ENCODE assay signal across 9 cellular contexts in the genomic region with DNA sequence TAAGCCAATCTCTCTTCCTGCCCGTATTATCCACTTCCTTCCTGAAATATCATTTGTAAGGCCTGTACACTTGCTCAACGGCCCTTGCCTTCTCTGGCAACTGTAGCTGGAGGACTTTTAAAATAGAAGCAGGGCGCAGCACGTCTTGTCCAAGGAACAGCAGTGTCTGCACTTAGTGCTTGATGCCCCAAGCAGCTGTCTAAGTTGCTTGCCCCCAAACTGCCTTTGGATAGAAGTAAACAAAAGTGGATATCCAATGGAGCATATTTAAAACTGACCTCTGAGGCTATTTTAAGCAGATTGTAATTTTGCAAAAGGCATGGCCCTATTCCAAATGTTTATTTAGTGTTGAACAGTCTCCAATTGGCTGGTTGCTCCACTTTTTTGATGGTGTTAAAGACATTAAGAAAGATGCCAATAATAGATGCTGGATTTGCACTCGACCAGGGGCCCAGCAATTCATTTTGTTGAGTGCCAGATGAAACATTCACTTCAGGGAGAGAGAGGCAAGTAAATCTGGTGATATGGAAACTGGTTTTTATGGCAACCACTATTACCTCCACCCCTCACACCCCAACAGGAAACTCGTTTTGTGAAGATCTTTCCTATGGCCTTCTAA.
A peak's percentile ranks its signal among the peaks of the same experiment; 100 is the strongest.
DNase-seq lines count a peak whose midpoint lies in the region; ATAC-seq and TF ChIP-seq lines count a peak whose summit lies in the region.
"Had no signal": no experiment of that assay in that cellular context is flagged by ENCODE, and none has a peak within 500 bp of the region (broad histone marks: within the 10 kb centered on the region; RNA-seq: fewer than 3 reads in every experiment).

No MANE protein-coding gene starts in this region.

- H3K9me3 ChIP-seq in IMR-90 (ENCODE audit: control insufficient read depth, insufficient read depth, low read length): no peaks in the 10 kb centered on the region
- H3K9me3 ChIP-seq in left ventricle myocardium inferior (replicated peaks): no peaks in the 10 kb centered on the region
- H3K9me3 ChIP-seq in sigmoid colon: no peaks in the 10 kb centered on the region

- peak in 2 of 4 donors; percentile 34 to 52 for TF ChIP-seq EP300 in sigmoid colon (IDR thresholded peaks at IDR 0.05)

- no peak overlapping the region for H4K91ac ChIP-seq in IMR-90 (ENCODE audit: insufficient read depth, low read depth, low read length)

- H3K56ac ChIP-seq in IMR-90 (ENCODE audit: extremely low read depth, insufficient read depth, low read length): no peak overlapping the region

- H3K36me3 Mint-ChIP-seq in activated naive CD4-positive, alpha-beta T cell treated with anti-CD3 and anti-CD28 coated beads, Interleukin-2, amount 10 ng/mL, durations not matched to agents 7 days and 5 days: no peaks in the 10 kb centered on the region

- H3K79me1 ChIP-seq in IMR-90 (ENCODE audit: low read depth in 1 of 2, low read length in 2 of 2): no peaks in the 10 kb centered on the region

- intact Hi-C loops in IMR-90 (cut with micrococcal nuclease) (no loop called here), left ventricle myocardium inferior (cut with micrococcal nuclease) (no loop called here), sigmoid colon (cut with DNase I) (loop anchor here (5.0 to 10.0 kb wide), 3 partner anchors 98 to 359 kb away; no protein-coding TSS in a partner anchor)

- peak overlapping the region in 1 of 2 experiments; percentile 28; a peak in 1 of 4 replicates for H4K8ac ChIP-seq in IMR-90 (ENCODE audit: low read depth in 2 of 2, low read length in 2 of 2)

- BruUV-seq in IMR-90 (replicated peaks; lab: Mats Ljungman, UMichigan): no TSS peak

- H4K5ac ChIP-seq in IMR-90 (ENCODE audit: low read depth, low read length): no peak overlapping the region

- TF ChIP-seq RAD21 in IMR-90 (IDR thresholded peaks at IDR 0.05; ENCODE audit: low read length): no peak

- H2BK5ac ChIP-seq in IMR-90 (ENCODE audit: low read depth, low read length, poor library complexity, severe bottlenecking): no peak overlapping the region

- H2AK9ac ChIP-seq in IMR-90 (replicated peaks; ENCODE audit: low read depth, low read length, poor library complexity): no peak overlapping the region

- H3K18ac ChIP-seq in IMR-90 (ENCODE audit: low read depth, low read length): no peak overlapping the region

- TF ChIP-seq CTCF in IMR-90 (conservative IDR thresholded peaks at IDR 0.05; ENCODE audit: low read depth, low read length) (no peak), left ventricle myocardium inferior (IDR thresholded peaks at IDR 0.05; ENCODE audit: borderline replicate concordance) (no peak), sigmoid colon (IDR thresholded peaks at IDR 0.05) (no peak)

- peak overlapping the region; percentile 67; the same call in 1 of the 2 replicates for H2AK5ac ChIP-seq in IMR-90 (ENCODE audit: low read depth, low read length)

- H4K20me1 ChIP-seq in IMR-90 (ENCODE audit: insufficient read depth, low read length): no peaks in the 10 kb centered on the region

- no peak overlapping the region for H3K4me3 ChIP-seq in IMR-90 (ENCODE audit: insufficient read depth, low read depth, low read length)
- H3K4me3 ChIP-seq in left ventricle myocardium inferior: no peak overlapping the region
- H3K4me3 ChIP-seq in sigmoid colon: no peak overlapping the region

- dilution Hi-C loops in IMR-90 (cut with HindIII; ENCODE audit: low sequenced_read_pairs, unreplicated experiment): no loop called here

- no peak overlapping the region for H3K23ac ChIP-seq in IMR-90 (ENCODE audit: low read depth, low read length)

- TF ChIP-seq POLR2A in IMR-90 (IDR thresholded peaks at IDR 0.05; ENCODE audit: low read depth, low read length) (no peak), sigmoid colon (IDR thresholded peaks at IDR 0.05) (no peak)

- H3K9me3 Mint-ChIP-seq in activated naive CD4-positive, alpha-beta T cell treated with anti-CD3 and anti-CD28 coated beads, Interleukin-2, amount 10 ng/mL, durations not matched to agents 7 days and 5 days: peaks cover 3% of the 10 kb centered on the region

- WGBS in IMR-90 (ENCODE audit: extremely low coverage in 2 of 2, insufficient read length in 1 of 2), 2 experiments: 35% methylated on average over 4 of the region's 6 CpGs; no CpG with 5 or more reads in 1 of the 2 experiments
- 36 to 66% methylated on average over 6 of the region's 6 CpGs for WGBS in sigmoid colon, 2 donors

- ATAC-seq in IMR-90 (ENCODE audit: low read depth): no peak; the same call in 1 of the 2 replicates
- ATAC-seq in HG03432 (IDR thresholded peaks at IDR 0.05; ENCODE audit: unreplicated experiment): no peak
- ATAC-seq in GM21526 (IDR thresholded peaks at IDR 0.05; ENCODE audit: low FRiP score, unreplicated experiment): no peak

- no peak overlapping the region for H3K4me3 Mint-ChIP-seq in activated naive CD4-positive, alpha-beta T cell treated with anti-CD3 and anti-CD28 coated beads, Interleukin-2, amount 10 ng/mL, durations not matched to agents 7 days and 5 days

- H3K4me2 ChIP-seq in IMR-90 (ENCODE audit: low read depth, low read length): no peak overlapping the region

- H2BK15ac ChIP-seq in IMR-90 (ENCODE audit: low read depth, low read length): no peak overlapping the region

- peak overlapping the region; percentile 54 for H2BK20ac ChIP-seq in IMR-90 (ENCODE audit: low read depth, low read length)

- no peaks in the 10 kb centered on the region for H3K27me3 Mint-ChIP-seq in activated naive CD4-positive, alpha-beta T cell treated with anti-CD3 and anti-CD28 coated beads, Interleukin-2, amount 10 ng/mL, durations not matched to agents 7 days and 5 days

- peak overlapping the region; percentile 1; the same call in 1 of the 2 replicates for H3K14ac ChIP-seq in IMR-90 (replicated peaks; ENCODE audit: low read depth, low read length)

- H2AFZ ChIP-seq in IMR-90 (replicated peaks; ENCODE audit: low read length, poor library complexity): no peak overlapping the region

- H3K27me3 ChIP-seq in IMR-90 (ENCODE audit: control insufficient read depth, insufficient read depth, low read length) (no peaks in the 10 kb centered on the region), left ventricle myocardium inferior (ENCODE audit: low read depth) (no peaks in the 10 kb centered on the region), sigmoid colon (no peaks in the 10 kb centered on the region)

- in situ Hi-C loops in IMR-90 (cut with MboI; ENCODE audit: low sequenced_read_pairs): no loop called here

- H3K36me3 ChIP-seq in IMR-90 (ENCODE audit: control insufficient read depth, insufficient read depth, low read length): no peaks in the 10 kb centered on the region
- no peaks in the 10 kb centered on the region for H3K36me3 ChIP-seq in left ventricle myocardium inferior
- H3K36me3 ChIP-seq in sigmoid colon: no peaks in the 10 kb centered on the region

- H3K27ac Mint-ChIP-seq in activated naive CD4-positive, alpha-beta T cell treated with anti-CD3 and anti-CD28 coated beads, Interleukin-2, amount 10 ng/mL, durations not matched to agents 7 days and 5 days: no peak overlapping the region

- CTCF ChIA-PET in IMR-90 (lab: Yijun Ruan, JAX): no interaction called here
- CTCF ChIA-PET in activated naive CD4-positive, alpha-beta T cell treated with anti-CD3 and anti-CD28 coated beads, Interleukin-2, amount 10 ng/mL, durations not matched to agents 7 days and 5 days (lab: Charles Lee): no interaction called here

- no peaks in the 10 kb centered on the region; the same call in 1 of the 2 replicates for H3K4me1 ChIP-seq in IMR-90 (ENCODE audit: control insufficient read depth, insufficient read depth, low read length)
- H3K4me1 ChIP-seq in left ventricle myocardium inferior: peaks cover 42% of the 10 kb centered on the region
- H3K4me1 ChIP-seq in sigmoid colon: peaks cover 0 to 51% (median 42%) of the 10 kb centered on the region in 4 donors

- POLR2A ChIA-PET in IMR-90 (lab: Charles Lee; ENCODE audit: unreplicated experiment): no interaction called here

- peak overlapping the region; percentile 60; the same call in 1 of the 2 replicates for H3K4ac ChIP-seq in IMR-90 (ENCODE audit: low read depth, low read length)

- peaks cover 8% of the 10 kb centered on the region for H3K4me1 Mint-ChIP-seq in activated naive CD4-positive, alpha-beta T cell treated with anti-CD3 and anti-CD28 coated beads, Interleukin-2, amount 10 ng/mL, durations not matched to agents 7 days and 5 days

- H3K9me1 ChIP-seq in IMR-90 (ENCODE audit: insufficient read depth, low read length): no peaks in the 10 kb centered on the region

- no peak overlapping the region for H3K27ac ChIP-seq in IMR-90 (ENCODE audit: insufficient read depth, low read length)
- H3K27ac ChIP-seq in left ventricle myocardium inferior (replicated peaks): peak overlapping the region; percentile 77
- peak overlapping the region; percentile 59 to 71 (median 68) for H3K27ac ChIP-seq in sigmoid colon

- DNase-seq in IMR-90 (no peak), RPMI7951 (ENCODE audit: low read depth) (peak; percentile 20), left ventricle myocardium inferior (peak; percentile 62), sigmoid colon (peak; percentile 89)
- no peak for DNase-seq in activated naive CD4-positive, alpha-beta T cell treated with anti-CD3 and anti-CD28 coated beads, Interleukin-2, amount 10 ng/mL, durations not matched to agents 7 days and 5 days
- no peak for DNase-seq in activated CD4-positive, alpha-beta T cell treated with anti-CD3 and anti-CD28 coated beads for 4 hours
- DNase-seq: activated CD8-positive, alpha-beta memory T cell treated with anti-CD3 and anti-CD28 coated beads, Interleukin-2, amount 50 U/mL, for 4 hours had no signal

- no peak overlapping the region for H3K9ac ChIP-seq in IMR-90 (ENCODE audit: low read depth, low read length)

- H2BK120ac ChIP-seq in IMR-90 (ENCODE audit: low read depth, low read length): no peak overlapping the region

TF ChIP-seq in IMR-90, 13 proteins besides CTCF, POLR2A, EP300 and RAD21:
- TF ChIP-seq RFX5 (IDR thresholded peaks at IDR 0.05; ENCODE audit: low read depth, low read length) (no peak), RCOR1 (IDR thresholded peaks at IDR 0.05; ENCODE audit: insufficient replicate concordance, low read length) (no peak), MAFK (IDR thresholded peaks at IDR 0.05; ENCODE audit: low read depth, low read length) (no peak), NFE2L2 (IDR thresholded peaks at IDR 0.05; ENCODE audit: low read depth, low read length) (no peak)

Comparison
In these comparisons a context has a peak if more than half of its experiments do, and no peak if none do; other contexts are left out.
1. DNase-seq: peak in RPMI7951 (single experiment), left ventricle myocardium inferior (single experiment) and sigmoid colon (single experiment); none in IMR-90 (single experiment), activated naive CD4-positive, alpha-beta T cell treated with anti-CD3 and anti-CD28 coated beads, Interleukin-2, amount 10 ng/mL, durations not matched to agents 7 days and 5 days (single experiment) and activated CD4-positive, alpha-beta T cell treated with anti-CD3 and anti-CD28 coated beads for 4 hours (0 of 2).